8 cellular contexts compared by ENCODE assay signal in the genomic region with DNA sequence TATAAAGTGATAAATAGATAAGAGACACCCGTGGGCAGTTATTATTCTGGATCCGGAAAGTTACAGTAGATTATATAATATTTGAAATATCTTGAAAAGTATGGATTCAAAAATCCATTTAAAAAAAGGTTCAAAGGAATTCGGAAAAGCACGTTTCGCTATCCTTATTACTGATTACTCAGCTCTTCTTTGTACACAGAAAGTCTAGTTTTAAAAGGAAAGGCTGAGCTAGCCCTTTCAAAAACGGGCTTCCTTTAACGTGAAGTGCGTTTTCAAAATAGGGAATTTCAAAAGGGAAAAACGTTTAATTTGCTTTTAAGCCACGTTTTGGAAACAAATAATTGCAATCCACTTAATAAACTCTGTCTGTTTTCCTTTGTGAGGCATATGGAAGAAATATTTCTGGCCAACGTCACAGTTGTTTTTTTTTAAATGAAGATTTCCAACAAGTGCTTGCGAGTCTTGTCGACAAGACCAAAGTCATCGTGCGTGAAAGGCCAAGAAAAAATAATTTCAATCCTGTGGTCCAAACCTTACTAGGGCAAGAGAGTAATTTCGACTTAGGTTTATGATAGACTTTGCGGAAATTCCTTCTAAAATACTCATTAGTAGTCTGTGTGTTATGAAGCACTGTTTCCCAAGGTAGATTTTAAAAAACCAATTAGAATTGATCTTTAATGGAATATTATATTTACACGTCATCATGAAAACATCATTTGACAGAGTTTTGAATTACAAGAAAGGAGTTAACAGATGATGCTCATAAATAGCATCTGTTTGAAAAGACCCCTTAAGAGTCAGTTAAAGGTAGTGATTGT. TPM values are rescaled to one million over a fixed set of nuclear protein-coding genes. Genes with fewer than 3 reads are reported as not detected.
DNase-seq lines count a peak whose midpoint lies in the region; ATAC-seq and TF ChIP-seq lines count a peak whose summit lies in the region.

No MANE protein-coding gene starts in this region.

- peaks cover 28% of the 10 kb centered on the region for H3K79me2 ChIP-seq in hepatocyte

- no peaks in the 10 kb centered on the region for H3K36me3 Mint-ChIP-seq in activated CD4-positive, alpha-beta memory T cell treated with anti-CD3 and anti-CD28 coated beads for 36 hours

- POLR2A ChIA-PET in HEK293 (lab: Yijun Ruan, JAX), result interaction anchor here (1.3 to 3.5 kb wide), 4 partner anchors 9 to 203 kb away, joined by 3 to 33 read pairs (median 19); no protein-coding TSS in a partner anchor
- POLR2A ChIA-PET in activated CD4-positive, alpha-beta memory T cell treated with anti-CD3 and anti-CD28 coated beads for 36 hours (lab: Charles Lee), result interaction anchor here (1.7 to 2.2 kb wide), 2 partner anchors 9 to 31 kb away, joined by 5 to 7 read pairs; no protein-coding TSS in a partner anchor

- H3K27ac Mint-ChIP-seq in activated CD4-positive, alpha-beta memory T cell treated with anti-CD3 and anti-CD28 coated beads for 36 hours, result peak overlapping the region; percentile 74

- H3K4me3 ChIP-seq in BE2C (ENCODE audit: low read depth, low read length) (peak overlapping the region; percentile 77), HEK293 (ENCODE audit: low read depth, low read length) (no peak overlapping the region), hepatocyte (peak overlapping the region; percentile 41), skeletal muscle satellite cell (ENCODE audit: low read length) (peak overlapping the region; percentile 76)

- H2AFZ ChIP-seq in hepatocyte, result peak overlapping the region; percentile 31

- no peaks in the 10 kb centered on the region for H3K27me3 ChIP-seq in BE2C
- no peaks in the 10 kb centered on the region for H3K27me3 ChIP-seq in hepatocyte
- no peaks in the 10 kb centered on the region for H3K27me3 ChIP-seq in skeletal muscle satellite cell (ENCODE audit: control insufficient read depth, insufficient read depth, low read length)

- H3K27ac ChIP-seq in HEK293 (ENCODE audit: extremely low read depth, low read depth, low read length), result peak overlapping the region; percentile 98
- H3K27ac ChIP-seq in hepatocyte, result peak overlapping the region; percentile 95

- no peak for DNase-seq in BE2C
- DNase-seq in activated CD4-positive, alpha-beta memory T cell treated with anti-CD3 and anti-CD28 coated beads for 36 hours, result no peak
- DNase-seq in hepatocyte (ENCODE audit: low spot score), result no peak
- no peak for DNase-seq in GM19238 (ENCODE audit: insufficient read length, low spot score)
- no peak for DNase-seq in anterior cingulate cortex (lab: John Stamatoyannopoulos, UW)

- WGBS in hepatocyte (ENCODE audit: low lambda C conversion rate, missing lambda C conversion rate), result 18% methylated on average over 18 of the region's 18 CpGs

- peaks cover 2% of the 10 kb centered on the region for H3K27me3 Mint-ChIP-seq in activated CD4-positive, alpha-beta memory T cell treated with anti-CD3 and anti-CD28 coated beads for 36 hours

- CTCF ChIA-PET in HEK293 (lab: Yijun Ruan, JAX), result interaction anchor here (0.6 kb wide), 1 partner anchor 453 kb away, joined by 3 read pairs; no protein-coding TSS in a partner anchor
- CTCF ChIA-PET in activated CD4-positive, alpha-beta memory T cell treated with anti-CD3 and anti-CD28 coated beads for 36 hours (lab: Charles Lee), result interaction anchor here (0.6 to 1.4 kb wide), 2 partner anchors 10 to 31 kb away, joined by 3 to 5 read pairs; no protein-coding TSS in a partner anchor

- intact Hi-C loops in activated CD4-positive, alpha-beta memory T cell treated with anti-CD3 and anti-CD28 coated beads for 36 hours (cut with micrococcal nuclease), result loop anchor here (1.0 to 10.0 kb wide), 3 partner anchors 9 to 1917 kb away; a partner anchor contains a TSS

- peaks cover 7% of the 10 kb centered on the region for H3K4me1 ChIP-seq in BE2C
- H3K4me1 ChIP-seq in HEK293 (ENCODE audit: control insufficient read depth, insufficient read depth, low read length), result peaks cover 19% of the 10 kb centered on the region
- peaks cover 10% of the 10 kb centered on the region for H3K4me1 ChIP-seq in hepatocyte (ENCODE audit: insufficient read depth)
- H3K4me1 ChIP-seq in skeletal muscle satellite cell (ENCODE audit: control insufficient read depth, insufficient read depth, low read length), result peaks cover 16% of the 10 kb centered on the region

- H3K4me1 Mint-ChIP-seq in activated CD4-positive, alpha-beta memory T cell treated with anti-CD3 and anti-CD28 coated beads for 36 hours (ENCODE audit: low read depth), result peaks cover 33% of the 10 kb centered on the region

- H3K9me2 ChIP-seq in hepatocyte (replicated peaks; ENCODE audit: insufficient read depth), result no peaks in the 10 kb centered on the region

- TF ChIP-seq CTCF in BE2C (IDR thresholded peaks at IDR 0.05; ENCODE audit: low read depth, low read length), result no peak
- TF ChIP-seq CTCF in HEK293 (tag by site-specific recombination; IDR thresholded peaks at IDR 0.05), result no peak
- TF ChIP-seq CTCF in hepatocyte (IDR thresholded peaks at IDR 0.05; ENCODE audit: poor library complexity), result no peak

- H3K36me3 ChIP-seq in BE2C, result no peaks in the 10 kb centered on the region
- no peaks in the 10 kb centered on the region for H3K36me3 ChIP-seq in HEK293 (ENCODE audit: control insufficient read depth in 2 of 2, insufficient read depth in 1 of 2, low read length in 2 of 2)
- H3K36me3 ChIP-seq in hepatocyte (replicated peaks; ENCODE audit: insufficient read depth, low read depth), result no peaks in the 10 kb centered on the region
- H3K36me3 ChIP-seq in skeletal muscle satellite cell (ENCODE audit: insufficient read depth, low read length), result no peaks in the 10 kb centered on the region

- peak overlapping the region; percentile 72 for H3K4me3 Mint-ChIP-seq in activated CD4-positive, alpha-beta memory T cell treated with anti-CD3 and anti-CD28 coated beads for 36 hours

- H3K4me2 ChIP-seq in hepatocyte (peak overlapping the region; percentile 87), skeletal muscle satellite cell (ENCODE audit: low read length) (peak overlapping the region; percentile 96)

- H3K9me3 Mint-ChIP-seq in activated CD4-positive, alpha-beta memory T cell treated with anti-CD3 and anti-CD28 coated beads for 36 hours, result no peaks in the 10 kb centered on the region

- peak overlapping the region; percentile 95 for H3K9ac ChIP-seq in skeletal muscle satellite cell (ENCODE audit: low read depth, low read length)

- H3K9me3 ChIP-seq in BE2C, result no peaks in the 10 kb centered on the region
- H3K9me3 ChIP-seq in HEK293 (ENCODE audit: control insufficient read depth, insufficient read depth, low read depth, low read length), result no peaks in the 10 kb centered on the region
- no peaks in the 10 kb centered on the region for H3K9me3 ChIP-seq in hepatocyte (ENCODE audit: low read depth)
- H3K9me3 ChIP-seq in skeletal muscle satellite cell (replicated peaks; ENCODE audit: low read length), result no peaks in the 10 kb centered on the region

- no peaks in the 10 kb centered on the region for H4K20me1 ChIP-seq in hepatocyte (ENCODE audit: insufficient read depth, poor library complexity, severe bottlenecking)

- ATAC-seq in HG03378 (IDR thresholded peaks at IDR 0.05; ENCODE audit: unreplicated experiment), result no peak

TF ChIP-seq in HEK293, 187 proteins besides CTCF, POLR2A, EP300 and RAD21 (continues in another document):
- TF ChIP-seq KLF10 (tag by site-specific recombination; IDR thresholded peaks at IDR 0.05) (no peak; the same call in 1 of the 2 replicates), ZNF366 (tag by site-specific recombination; conservative IDR thresholded peaks at IDR 0.05) (peak; percentile 70), ZBTB8A (tag by site-specific recombination; IDR thresholded peaks at IDR 0.05) (peak; percentile 51), PRDM1 (tag by site-specific recombination; IDR thresholded peaks at IDR 0.05) (peak; percentile 86), ZNF629 (tag by site-specific recombination; IDR thresholded peaks at IDR 0.05) (peak; percentile 6; the same call in 1 of the 2 replicates)
- TF ChIP-seq, protein P1, sequence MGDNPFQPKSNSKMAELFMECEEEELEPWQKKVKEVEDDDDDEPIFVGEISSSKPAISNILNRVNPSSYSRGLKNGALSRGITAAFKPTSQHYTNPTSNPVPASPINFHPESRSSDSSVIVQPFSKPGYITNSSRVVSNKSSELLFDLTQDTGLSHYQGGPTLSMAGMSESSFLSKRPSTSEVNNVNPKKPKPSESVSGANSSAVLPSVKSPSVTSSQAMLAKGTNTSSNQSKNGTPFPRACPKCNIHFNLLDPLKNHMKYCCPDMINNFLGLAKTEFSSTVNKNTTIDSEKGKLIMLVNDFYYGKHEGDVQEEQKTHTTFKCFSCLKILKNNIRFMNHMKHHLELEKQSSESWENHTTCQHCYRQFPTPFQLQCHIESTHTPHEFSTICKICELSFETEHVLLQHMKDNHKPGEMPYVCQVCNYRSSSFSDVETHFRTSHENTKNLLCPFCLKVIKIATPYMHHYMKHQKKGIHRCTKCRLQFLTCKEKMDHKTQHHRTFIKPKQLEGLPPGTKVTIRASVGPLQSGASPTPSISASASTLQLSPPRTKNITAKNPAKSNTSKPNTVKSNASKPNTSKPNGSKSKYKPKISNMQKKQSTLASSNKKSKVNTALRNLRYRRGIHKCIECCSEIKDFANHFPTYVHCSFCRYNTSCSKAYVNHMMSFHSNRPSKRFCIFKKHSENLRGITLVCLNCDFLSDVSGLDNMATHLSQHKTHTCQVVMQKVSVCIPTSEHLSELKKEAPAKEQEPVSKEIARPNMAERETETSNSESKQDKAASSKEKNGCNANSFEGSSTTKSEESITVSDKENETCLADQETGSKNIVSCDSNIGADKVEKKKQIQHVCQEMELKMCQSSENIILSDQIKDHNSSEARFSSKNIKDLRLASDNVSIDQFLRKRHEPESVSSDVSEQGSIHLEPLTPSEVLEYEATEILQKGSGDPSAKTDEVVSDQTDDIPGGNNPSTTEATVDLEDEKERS (tag by site-specific recombination; IDR thresholded peaks at IDR 0.05), result no peak

RNA-seq across cellular contexts. Expression of a gene that starts 2.4 kb away (rescaled TPM):
- 2.1 TPM for polyA plus RNA-seq in BE2C (2012; ENCODE audit: insufficient read depth, insufficient read length, low read depth)
- under 1 TPM; 0.07 to 0.21 TPM for total RNA-seq in activated CD4-positive, alpha-beta memory T cell treated with anti-CD3 and anti-CD28 coated beads for 36 hours
- 1.9 and 2.3 TPM in 2 replicates for total RNA-seq in hepatocyte
- polyA plus RNA-seq in hepatocyte, result 0.34 and 0.68 TPM in 2 replicates
- 0.25 and 0.44 TPM in 2 replicates for total RNA-seq in skeletal muscle satellite cell (2012; rRNA removed)

RNA-seq across cellular contexts. Expression of a gene that starts 6.2 kb away (rescaled TPM):
- polyA plus RNA-seq in BE2C (2012; ENCODE audit: insufficient read depth, insufficient read length, low read depth), result 35.2 TPM
- total RNA-seq in activated CD4-positive, alpha-beta memory T cell treated with anti-CD3 and anti-CD28 coated beads for 36 hours, result 10 to 100 TPM; 32.8 to 35.4 TPM
- total RNA-seq in hepatocyte, result 34.9 and 61.6 TPM in 2 replicates
- polyA plus RNA-seq in hepatocyte, result 16.0 and 16.8 TPM in 2 replicates
- 21.0 and 29.3 TPM in 2 replicates for total RNA-seq in skeletal muscle satellite cell (2012; rRNA removed)
